Comparison of ENCODE assay signal across 16 cellular contexts in genomic region chr9:21966140-21966851, GRCh38. TPM values are rescaled to one million over a fixed set of nuclear protein-coding genes. Genes with fewer than 3 reads are reported as not detected.
DNase-seq lines count a peak whose midpoint lies in the region; ATAC-seq, FAIRE-seq and TF ChIP-seq lines count a peak whose summit lies in the region.
"Had no signal": no experiment of that assay in that cellular context is flagged by ENCODE, and none has a peak within 500 bp of the region (broad histone marks: within the 10 kb centered on the region; RNA-seq: fewer than 3 reads in every experiment).

No MANE protein-coding gene starts in this region.

- CTCF ChIA-PET in activated CD4-positive, alpha-beta memory T cell treated with anti-CD3 and anti-CD28 coated beads, Interleukin-2, amount 10 ng/mL, durations not matched to agents 7 days and 5 days (lab: Charles Lee) = interaction anchor here (0.9 to 1.1 kb wide), 3 partner anchors 15 to 153 kb away, joined by 3 to 11 read pairs (median 4); partner anchors contain the start of gene CDKN2B

- H3K9me2 ChIP-seq in hepatocyte (replicated peaks; ENCODE audit: insufficient read depth) = peaks cover 3% of the 10 kb centered on the region

- no peak for TF ChIP-seq CTCF in hepatocyte (IDR thresholded peaks at IDR 0.05; ENCODE audit: poor library complexity)

- no peaks in the 10 kb centered on the region for H3K9me3 ChIP-seq in hepatocyte (ENCODE audit: low read depth)
- no peaks in the 10 kb centered on the region for H3K9me3 ChIP-seq in small intestine (ENCODE audit: control insufficient read depth, low read depth)
- H3K9me3 ChIP-seq: vagina had no signal

- peaks cover 52% of the 10 kb centered on the region for H3K4me1 Mint-ChIP-seq in activated T-cell treated with anti-CD3 and anti-CD28 coated beads, Interleukin-2, amount 50 U/mL, for 72 hours (ENCODE audit: low read depth)
- H3K4me1 Mint-ChIP-seq in activated CD4-positive, alpha-beta memory T cell treated with anti-CD3 and anti-CD28 coated beads, Interleukin-2, amount 10 ng/mL, durations not matched to agents 7 days and 5 days = peaks cover 38% of the 10 kb centered on the region

- POLR2A ChIA-PET in activated CD4-positive, alpha-beta memory T cell treated with anti-CD3 and anti-CD28 coated beads, Interleukin-2, amount 10 ng/mL, durations not matched to agents 7 days and 5 days (lab: Charles Lee) = no interaction called here

- peak overlapping the region; percentile 45 to 83 for H3K4me3 Mint-ChIP-seq in activated T-cell treated with anti-CD3 and anti-CD28 coated beads, Interleukin-2, amount 50 U/mL, for 72 hours
- H3K4me3 Mint-ChIP-seq in activated CD4-positive, alpha-beta memory T cell treated with anti-CD3 and anti-CD28 coated beads, Interleukin-2, amount 10 ng/mL, durations not matched to agents 7 days and 5 days = no peak overlapping the region

- H3K79me2 ChIP-seq in hepatocyte = no peaks in the 10 kb centered on the region

- no peak for FAIRE-seq in small intestine (lab: Jason Lieb, UNC)
- FAIRE-seq: GM12878, H54 had no signal

- H3K27ac Mint-ChIP-seq in activated T-cell treated with anti-CD3 and anti-CD28 coated beads, Interleukin-2, amount 50 U/mL, for 72 hours = peak overlapping the region; percentile 69
- H3K27ac Mint-ChIP-seq in activated CD4-positive, alpha-beta memory T cell treated with anti-CD3 and anti-CD28 coated beads, Interleukin-2, amount 10 ng/mL, durations not matched to agents 7 days and 5 days = peak overlapping the region; percentile 12

- H3K27me3 ChIP-seq in hepatocyte (peaks cover 99% of the 10 kb centered on the region), small intestine (ENCODE audit: control insufficient read depth in 2 of 2, insufficient read depth in 2 of 2, low read length in 2 of 2) (peaks cover 5 to 58% of the 10 kb centered on the region in 2 donors)

- peaks cover 96% of the 10 kb centered on the region for H3K27me3 Mint-ChIP-seq in activated T-cell treated with anti-CD3 and anti-CD28 coated beads, Interleukin-2, amount 50 U/mL, for 72 hours (ENCODE audit: low read depth)
- peaks cover 95% of the 10 kb centered on the region for H3K27me3 Mint-ChIP-seq in activated CD4-positive, alpha-beta memory T cell treated with anti-CD3 and anti-CD28 coated beads, Interleukin-2, amount 10 ng/mL, durations not matched to agents 7 days and 5 days

- no peak for DNase-seq in activated T-cell treated with anti-CD3 and anti-CD28 coated beads, Interleukin-2, amount 50 U/mL, for 72 hours
- DNase-seq in activated T-cell treated with anti-CD3 and anti-CD28 coated beads, Interleukin-2, amount 50 U/mL, for 48 hours = no peak
- DNase-seq in activated CD4-positive, alpha-beta memory T cell treated with anti-CD3 and anti-CD28 coated beads, Interleukin-2, amount 10 ng/mL, durations not matched to agents 7 days and 5 days = no peak
- DNase-seq in hepatocyte (ENCODE audit: low spot score) (no peak), sciatic nerve (ENCODE audit: low spot score) (no peak), kidney tubule cell (ENCODE audit: low spot score) (no peak), small intestine (no peak)
- DNase-seq: NCI-H2081 treated with DMSO at 0.1 percent for 48 hours; stimulated activated CD4-positive, alpha-beta T cell treated with anti-CD3 and anti-CD28 coated beads, Interleukin-12 subunit alpha, Interleukin-12 subunit beta, amount 100 ng/mL, for 4 hours had no signal

- 22% methylated on average over 15 of the region's 15 CpGs for WGBS in hepatocyte (ENCODE audit: low lambda C conversion rate, missing lambda C conversion rate)
- WGBS in small intestine, 3 donors = 16 to 29% (median 26%) methylated on average over 15 of the region's 15 CpGs

- H3K4me1 ChIP-seq in hepatocyte (ENCODE audit: insufficient read depth) (peaks cover 11% of the 10 kb centered on the region), small intestine (ENCODE audit: control insufficient read depth in 2 of 2, insufficient read depth in 1 of 2, low read depth in 1 of 2, low read length in 1 of 2) (no peaks in the 10 kb centered on the region)

- intact Hi-C loops in sciatic nerve (cut with DNase I) = no loop called here

- no peak overlapping the region for H3K27ac ChIP-seq in hepatocyte
- no peak overlapping the region for H3K27ac ChIP-seq in small intestine (ENCODE audit: low read depth in 1 of 2, low read length in 1 of 2)
- H3K27ac ChIP-seq: stomach, vagina, VCaP had no signal

- no peak overlapping the region for H2AFZ ChIP-seq in hepatocyte

- H3K36me3 Mint-ChIP-seq in activated T-cell treated with anti-CD3 and anti-CD28 coated beads, Interleukin-2, amount 50 U/mL, for 72 hours (ENCODE audit: insufficient read depth in 2 of 2) = peaks cover 15 to 17% of the 10 kb centered on the region in 2 donors
- peaks cover 33% of the 10 kb centered on the region for H3K36me3 Mint-ChIP-seq in activated CD4-positive, alpha-beta memory T cell treated with anti-CD3 and anti-CD28 coated beads, Interleukin-2, amount 10 ng/mL, durations not matched to agents 7 days and 5 days (ENCODE audit: low read depth)

- peaks cover 0 to 7% of the 10 kb centered on the region in 2 donors for H3K9me3 Mint-ChIP-seq in activated T-cell treated with anti-CD3 and anti-CD28 coated beads, Interleukin-2, amount 50 U/mL, for 72 hours
- peaks cover 9% of the 10 kb centered on the region for H3K9me3 Mint-ChIP-seq in activated CD4-positive, alpha-beta memory T cell treated with anti-CD3 and anti-CD28 coated beads, Interleukin-2, amount 10 ng/mL, durations not matched to agents 7 days and 5 days

- no peak for ATAC-seq in activated T-cell treated with anti-CD3 and anti-CD28 coated beads, Interleukin-2, amount 50 U/mL, for 72 hours (replicated peaks in 1 of 2)
- ATAC-seq in sciatic nerve = peak; percentile 40
- no peak for ATAC-seq in HG02588 (IDR thresholded peaks at IDR 0.05; ENCODE audit: unreplicated experiment)
- ATAC-seq: Panc1 had no signal

- no peaks in the 10 kb centered on the region for H4K20me1 ChIP-seq in hepatocyte (ENCODE audit: insufficient read depth, poor library complexity, severe bottlenecking)

- H3K36me3 ChIP-seq in hepatocyte (replicated peaks; ENCODE audit: insufficient read depth, low read depth) (no peaks in the 10 kb centered on the region), small intestine (ENCODE audit: control insufficient read depth in 2 of 2, insufficient read depth in 2 of 2, low read length in 2 of 2) (no peaks in the 10 kb centered on the region)
- H3K36me3 ChIP-seq: stomach, vagina had no signal

- peak overlapping the region; percentile 95 for H3K4me2 ChIP-seq in hepatocyte

- no peak overlapping the region for H3K4me3 ChIP-seq in hepatocyte
- no peak overlapping the region for H3K4me3 ChIP-seq in small intestine (ENCODE audit: low read depth in 1 of 2, low read length in 2 of 2)

RNA-seq across cellular contexts. Expression of gene CDKN2A, which starts 27.9 kb away (rescaled TPM):
- 1 to 10 TPM; 2.8 to 5.0 TPM for total RNA-seq in activated T-cell treated with anti-CD3 and anti-CD28 coated beads, Interleukin-2, amount 50 U/mL, for 72 hours
- 10 to 100 TPM; 19.4 to 23.2 TPM for total RNA-seq in activated CD4-positive, alpha-beta memory T cell treated with anti-CD3 and anti-CD28 coated beads, Interleukin-2, amount 10 ng/mL, durations not matched to agents 7 days and 5 days
- total RNA-seq in hepatocyte (0.76 and 0.90 TPM in 2 replicates), sciatic nerve (1.5 TPM)
- polyA plus RNA-seq in hepatocyte (2.9 and 4.8 TPM in 2 replicates), small intestine (1 to 10 TPM in 1 of 3 donors, under 1 TPM in 1, not detected in 1; 0.30 to 2.7 TPM)

RNA-seq across cellular contexts. Expression of gene CDKN2B-AS1, which starts 28.3 kb away (rescaled TPM):
- 1 to 10 TPM in 1 of 2 donors, under 1 TPM in 1; 0.70 to 1.0 TPM for total RNA-seq in activated T-cell treated with anti-CD3 and anti-CD28 coated beads, Interleukin-2, amount 50 U/mL, for 72 hours
- total RNA-seq in activated CD4-positive, alpha-beta memory T cell treated with anti-CD3 and anti-CD28 coated beads, Interleukin-2, amount 10 ng/mL, durations not matched to agents 7 days and 5 days = 1 to 10 TPM; 2.6 TPM
- total RNA-seq in hepatocyte = 0.27 and 1.1 TPM in 2 replicates
- 0.26 and 0.68 TPM in 2 replicates for polyA plus RNA-seq in hepatocyte
- 1.4 TPM for total RNA-seq in sciatic nerve
- 1 to 10 TPM; 1.3 to 8.7 (median 8.4) TPM for polyA plus RNA-seq in small intestine

RNA-seq across cellular contexts. Expression of gene CDKN2B, which starts 42.8 kb away (rescaled TPM):
- total RNA-seq in activated T-cell treated with anti-CD3 and anti-CD28 coated beads, Interleukin-2, amount 50 U/mL, for 72 hours = 1 to 10 TPM in 1 of 2 donors, not detected in 1; 1.3 TPM
- 1 to 10 TPM; 2.5 to 3.4 TPM for total RNA-seq in activated CD4-positive, alpha-beta memory T cell treated with anti-CD3 and anti-CD28 coated beads, Interleukin-2, amount 10 ng/mL, durations not matched to agents 7 days and 5 days
- 8.5 and 18.6 TPM in 2 replicates for total RNA-seq in hepatocyte
- 6.0 and 15.1 TPM in 2 replicates for polyA plus RNA-seq in hepatocyte
- 4.0 TPM for total RNA-seq in sciatic nerve
- polyA plus RNA-seq in small intestine = 10 to 100 TPM; 12.8 to 81.4 (median 72.7) TPM
